ENCODE assay signal across 8 cellular contexts in genomic region chr17:28599311-28600184, GRCh38. TPM values are rescaled to one million over a fixed set of nuclear protein-coding genes. Genes with fewer than 3 reads are reported as not detected.
A peak's percentile ranks its signal among the peaks of the same experiment; 100 is the strongest.
DNase-seq lines count a peak whose midpoint lies in the region; ATAC-seq and TF ChIP-seq lines count a peak whose summit lies in the region.

No MANE protein-coding gene starts in this region.

- peak overlapping the region; percentile 97 for H3K27ac ChIP-seq in AG04450 (ENCODE audit: low read depth, low read length)

- POLR2A ChIA-PET in AG04450 (lab: Yijun Ruan, JAX) = interaction anchor here (1.0 kb wide), 1 partner anchor 120 kb away, joined by 3 read pairs; no protein-coding TSS in a partner anchor

- no peak for TF ChIP-seq CTCF in AG04450 (IDR thresholded peaks at IDR 0.05; ENCODE audit: low read depth, low read length)

- H3K27me3 ChIP-seq in AG04450 (ENCODE audit: control insufficient read depth, insufficient read depth, low read length) = no peaks in the 10 kb centered on the region

- ATAC-seq in GM18867 (IDR thresholded peaks at IDR 0.05; ENCODE audit: unreplicated experiment) = peak; percentile 46
- ATAC-seq in HG03097 (IDR thresholded peaks at IDR 0.05; ENCODE audit: low FRiP score, unreplicated experiment) = peak; percentile 37

- DNase-seq in AG04450 (ENCODE audit: low read depth, low spot score) = peak; percentile 58
- DNase-seq in NCI-H2196 treated with DMSO at 0.1 percent for 48 hours (lab: John Stamatoyannopoulos, UW; ENCODE audit: unreplicated experiment) = peak; percentile 5
- DNase-seq in activated CD4-positive, alpha-beta T cell treated with anti-CD3 and anti-CD28 coated beads for 24 hours (ENCODE audit: low read depth in 2 of 2) = peak; percentile 41 to 46
- peak; percentile 89 for DNase-seq in dermis blood vessel endothelial cell
- peak; percentile 90 to 91 for DNase-seq in lung microvascular endothelial cell (ENCODE audit: low read depth in 2 of 2)
- peak; percentile 44 to 50 (median 46) for DNase-seq in stimulated activated CD4-positive, alpha-beta T cell treated with anti-CD3 and anti-CD28 coated beads, TNF-alpha, amount 100 ng/mL, for 4 hours (ENCODE audit: low read depth in 3 of 3)

- CTCF ChIA-PET in AG04450 (lab: Charles Lee) = interaction anchor here (1.2 kb wide), 1 partner anchor 14 kb away, joined by 4 read pairs; no protein-coding TSS in a partner anchor

- no peaks in the 10 kb centered on the region; the same call in 1 of the 2 replicates for H3K9me3 ChIP-seq in AG04450 (ENCODE audit: control insufficient read depth, insufficient read depth, low read length)

- peak overlapping the region; percentile 88 for H3K4me3 ChIP-seq in AG04450 (ENCODE audit: low read depth, low read length)

RNA-seq across cellular contexts. Expression of gene SPAG5, which starts 0.7 kb away (rescaled TPM):
- 17.0 and 17.4 TPM in 2 replicates for polyA plus RNA-seq in AG04450 (2011; rRNA removed)
- polyA minus RNA-seq in AG04450 (2011; rRNA and poly(A)+ RNA removed) = 23.5 and 26.8 TPM in 2 replicates
- total RNA-seq in dermis blood vessel endothelial cell (10.6 and 47.7 TPM in 2 replicates), lung microvascular endothelial cell (6.2 and 12.4 TPM in 2 replicates)

RNA-seq across cellular contexts. Expression of gene RSKR, which starts 14.4 kb away (rescaled TPM):
- polyA plus RNA-seq in AG04450 (2011; rRNA removed) = 4.6 and 6.0 TPM in 2 replicates
- 7.2 and 9.1 TPM in 2 replicates for polyA minus RNA-seq in AG04450 (2011; rRNA and poly(A)+ RNA removed)
- total RNA-seq in dermis blood vessel endothelial cell (4.7 and 8.3 TPM in 2 replicates), lung microvascular endothelial cell (2.2 and 3.2 TPM in 2 replicates)

RNA-seq across cellular contexts. Expression of gene ALDOC, which starts 22.9 kb away (rescaled TPM):
- 46.3 and 48.6 TPM in 2 replicates for polyA plus RNA-seq in AG04450 (2011; rRNA removed)
- 30.5 and 43.0 TPM in 2 replicates for polyA minus RNA-seq in AG04450 (2011; rRNA and poly(A)+ RNA removed)
- total RNA-seq in dermis blood vessel endothelial cell (23.5 and 29.9 TPM in 2 replicates), lung microvascular endothelial cell (26.2 and 32.7 TPM in 2 replicates)

RNA-seq across cellular contexts. Expression of gene PIGS, which starts 28.2 kb away (rescaled TPM):
- 51.8 and 64.8 TPM in 2 replicates for polyA plus RNA-seq in AG04450 (2011; rRNA removed)
- polyA minus RNA-seq in AG04450 (2011; rRNA and poly(A)+ RNA removed) = 30.6 and 46.4 TPM in 2 replicates
- total RNA-seq in dermis blood vessel endothelial cell (65.9 and 86.0 TPM in 2 replicates), lung microvascular endothelial cell (43.8 and 47.4 TPM in 2 replicates)

RNA-seq across cellular contexts. Expression of gene BLTP2, which starts 45.4 kb away (rescaled TPM):
- polyA plus RNA-seq in AG04450 (2011; rRNA removed) = 141 and 156 TPM in 2 replicates
- 293 and 417 TPM in 2 replicates for polyA minus RNA-seq in AG04450 (2011; rRNA and poly(A)+ RNA removed)
- total RNA-seq in dermis blood vessel endothelial cell = 163 and 213 TPM in 2 replicates
- 107 and 151 TPM in 2 replicates for total RNA-seq in lung microvascular endothelial cell

Comparison
In these comparisons a context has a peak if more than half of its experiments do, and no peak if none do; other contexts are left out.
1. Peak in every context shown above with its lines: DNase-seq, ATAC-seq, H3K4me3 ChIP-seq and H3K27ac ChIP-seq.
2. DNase-seq: peak in every context shown above with its lines; median percentile 90 in lung microvascular endothelial cell; 89 in dermis blood vessel endothelial cell; 58 in AG04450; 46 in stimulated activated CD4-positive, alpha-beta T cell treated with anti-CD3 and anti-CD28 coated beads, TNF-alpha, amount 100 ng/mL, for 4 hours; 44 in activated CD4-positive, alpha-beta T cell treated with anti-CD3 and anti-CD28 coated beads for 24 hours; 5 in NCI-H2196 treated with DMSO at 0.1 percent for 48 hours.